ENCODE assay signal across 16 cellular contexts in the genomic region with DNA sequence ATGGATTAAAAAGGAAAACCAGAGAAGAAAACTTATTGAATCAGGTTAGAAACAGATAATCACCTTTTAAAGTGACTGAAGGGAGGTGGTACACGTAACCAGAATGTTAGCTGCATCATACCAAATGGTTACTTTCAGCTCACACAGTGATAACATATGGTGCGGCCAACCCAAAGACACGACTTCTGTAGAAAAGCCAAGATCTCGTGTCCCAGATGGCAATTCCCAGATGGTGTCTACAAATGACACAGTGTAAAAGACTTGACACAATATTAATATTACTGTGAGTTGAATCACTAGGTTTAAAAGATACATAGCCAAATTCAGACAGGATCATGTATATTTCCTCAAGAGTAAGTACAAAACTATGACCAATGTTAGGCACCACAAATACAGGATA.
"Had no signal": no experiment of that assay in that cellular context is flagged by ENCODE, and none has a peak within 500 bp of the region (broad histone marks: within the 10 kb centered on the region; RNA-seq: fewer than 3 reads in every experiment).

No MANE protein-coding gene starts in this region.

- H3K27me3 ChIP-seq: cardiac muscle cell, colonic mucosa, esophagus muscularis mucosa, suprapubic skin had no signal

- H3K4me1 ChIP-seq: colonic mucosa had no signal

- H3K27ac ChIP-seq: cardiac muscle cell, colonic mucosa, esophagus muscularis mucosa, suprapubic skin had no signal

- H3K4me3 Mint-ChIP-seq: natural killer cell treated with Interleukin-12 subunit alpha and Interleukin-12 subunit beta and Interleukin-15 and Interleukin-18, amount 100 ng/mL, for 72 hours; T-cell; type B pancreatic cell had no signal

- H3K9me3 ChIP-seq: colonic mucosa, esophagus muscularis mucosa, suprapubic skin had no signal

- H3K9me3 Mint-ChIP-seq: natural killer cell treated with Interleukin-12 subunit alpha and Interleukin-12 subunit beta and Interleukin-15 and Interleukin-18, amount 100 ng/mL, for 72 hours; T-cell; type B pancreatic cell had no signal

- DNase-seq: activated CD4-positive, alpha-beta T cell treated with anti-CD3 and anti-CD28 coated beads, Interleukin-2, amount 50 U/mL, for 1 hour; activated naive CD4-positive, alpha-beta T cell; activated T-cell treated with anti-CD3 and anti-CD28 coated beads for 4 hours; colonic mucosa; kidney glomerular epithelial cell; right cardiac atrium; small intestine; stimulated activated naive CD8-positive, alpha-beta T cell treated with anti-CD3 and anti-CD28 coated beads, Interleukin-15, Interleukin-2, amounts not matched to agents 100 U/mL and 50 U/mL, for 24 hours; T-cell; T-helper 9 cell had no signal

- ATAC-seq: activated CD4-positive, CD25-positive, alpha-beta regulatory T cell treated with anti-CD3 and anti-CD28 coated beads, Interleukin-2, amount 50 U/mL, for 24 hours; natural killer cell treated with Interleukin-12 subunit alpha and Interleukin-12 subunit beta and Interleukin-15 and Interleukin-18, amount 100 ng/mL, for 72 hours; right cardiac atrium; stimulated activated naive CD8-positive, alpha-beta T cell treated with anti-CD3 and anti-CD28 coated beads, Interleukin-15, Interleukin-2, amounts not matched to agents 100 U/mL and 50 U/mL, for 24 hours; T-cell had no signal

- H3K4me3 ChIP-seq: cardiac muscle cell, colonic mucosa, esophagus muscularis mucosa, suprapubic skin had no signal

- H3K36me3 ChIP-seq: colonic mucosa had no signal

- H3K27ac Mint-ChIP-seq: natural killer cell treated with Interleukin-12 subunit alpha and Interleukin-12 subunit beta and Interleukin-15 and Interleukin-18, amount 100 ng/mL, for 72 hours; T-cell; type B pancreatic cell had no signal

- H3K27me3 Mint-ChIP-seq: natural killer cell treated with Interleukin-12 subunit alpha and Interleukin-12 subunit beta and Interleukin-15 and Interleukin-18, amount 100 ng/mL, for 72 hours; T-cell; type B pancreatic cell had no signal
